ENCODE assay signal across 18 cellular contexts in the genomic region with DNA sequence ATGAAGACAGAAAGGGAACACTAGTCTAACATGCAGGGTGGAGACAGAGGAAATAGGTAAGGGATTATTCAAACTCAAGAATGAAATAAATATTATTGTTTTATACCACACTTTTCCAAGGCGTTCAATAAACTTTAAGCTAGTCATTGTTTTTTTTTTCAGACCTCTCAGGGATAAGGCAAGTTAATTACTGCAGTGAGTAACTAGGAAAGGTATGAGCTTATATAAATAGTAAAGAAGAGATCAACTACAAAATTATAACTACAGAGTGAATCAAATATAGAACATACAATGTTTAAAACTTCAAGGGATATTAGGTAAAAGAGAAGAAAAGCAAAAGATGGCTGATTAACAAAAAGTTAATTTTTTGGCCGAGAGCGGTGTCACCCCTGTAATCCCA. TPM values are rescaled to one million over a fixed set of nuclear protein-coding genes. Genes with fewer than 3 reads are reported as not detected.
DNase-seq lines count a peak whose midpoint lies in the region; ATAC-seq and TF ChIP-seq lines count a peak whose summit lies in the region.
"Had no signal": no experiment of that assay in that cellular context is flagged by ENCODE, and none has a peak within 500 bp of the region (broad histone marks: within the 10 kb centered on the region; RNA-seq: fewer than 3 reads in every experiment).

No MANE protein-coding gene starts in this region.

- no peak for TF ChIP-seq RAD21 in IMR-90 (IDR thresholded peaks at IDR 0.05; ENCODE audit: low read length)

- H3K9me3 Mint-ChIP-seq in CD4-positive, alpha-beta T cell = no peaks in the 10 kb centered on the region
- H3K9me3 Mint-ChIP-seq in activated CD4-positive, alpha-beta memory T cell treated with anti-CD3 and anti-CD28 coated beads, Interleukin-2, amount 10 ng/mL, durations not matched to agents 7 days and 5 days = no peaks in the 10 kb centered on the region
- H3K9me3 Mint-ChIP-seq: CD14-positive monocyte had no signal

- H3K79me2 ChIP-seq in fibroblast of lung (ENCODE audit: control insufficient read depth, insufficient read depth, low read length) = no peaks in the 10 kb centered on the region

- peak overlapping the region; percentile 69; the same call in 1 of the 2 replicates for H2BK120ac ChIP-seq in IMR-90 (ENCODE audit: low read depth, low read length)

- H4K5ac ChIP-seq in IMR-90 (ENCODE audit: low read depth, low read length) = no peak overlapping the region

- H3K56ac ChIP-seq in IMR-90 (ENCODE audit: extremely low read depth, insufficient read depth, low read length) = no peak overlapping the region

- peak overlapping the region; percentile 75 for H2BK5ac ChIP-seq in IMR-90 (ENCODE audit: low read depth, low read length, poor library complexity, severe bottlenecking)

- no peak for DNase-seq in CD4-positive, alpha-beta T cell
- DNase-seq in IMR-90 (peak; percentile 69), fibroblast of lung (ENCODE audit: low read depth in 2 of 2) (peak; percentile 27 to 42), renal cortical epithelial cell (ENCODE audit: low read depth) (peak; percentile 12), SK-N-DZ (ENCODE audit: low spot score) (no peak)
- no peak for DNase-seq in activated CD4-positive, alpha-beta memory T cell treated with anti-CD3 and anti-CD28 coated beads, Interleukin-2, amount 10 ng/mL, durations not matched to agents 7 days and 5 days
- DNase-seq: AML-193, Calu3, DMS53, NCI-H1048, NCI-H1436 treated with DMSO at 0.1 percent for 48 hours, NCI-H2081, NCI-H82 had no signal

- peak overlapping the region; percentile 42 for H2AK9ac ChIP-seq in IMR-90 (replicated peaks; ENCODE audit: low read depth, low read length, poor library complexity)

- TF ChIP-seq POLR2A in IMR-90 (IDR thresholded peaks at IDR 0.05; ENCODE audit: low read depth, low read length) = no peak

- peaks cover 9% of the 10 kb centered on the region for H3K4me1 ChIP-seq in IMR-90 (ENCODE audit: control insufficient read depth, insufficient read depth, low read length)
- no peaks in the 10 kb centered on the region for H3K4me1 ChIP-seq in fibroblast of lung (ENCODE audit: control insufficient read depth, extremely low read depth, insufficient read depth, low read length)

- H2AFZ ChIP-seq in IMR-90 (replicated peaks; ENCODE audit: low read length, poor library complexity) (no peak overlapping the region), fibroblast of lung (ENCODE audit: low read length) (no peak overlapping the region)
- H2AFZ ChIP-seq: PC-9 had no signal

- BruUV-seq in IMR-90 (replicated peaks; lab: Mats Ljungman, UMichigan) = no TSS peak

- no CpG with 5 or more reads among the region's 3 CpGs for WGBS in IMR-90 (ENCODE audit: extremely low coverage in 2 of 2, insufficient read length in 1 of 2), 2 experiments

- H3K4me2 ChIP-seq in IMR-90 (ENCODE audit: low read depth, low read length) (peak overlapping the region; percentile 25; the same call in 1 of the 2 replicates), fibroblast of lung (ENCODE audit: extremely low read depth, insufficient read depth, low read length) (no peak overlapping the region)
- H3K4me2 ChIP-seq: KMS-11, PC-9 had no signal

- no peak overlapping the region for H3K27ac ChIP-seq in CD4-positive, alpha-beta T cell (ENCODE audit: low read depth, low read length)
- H3K27ac ChIP-seq in IMR-90 (ENCODE audit: insufficient read depth, low read length) (peak overlapping the region; percentile 45), fibroblast of lung (ENCODE audit: insufficient read depth, low read length) (no peak overlapping the region)
- H3K27ac ChIP-seq: KMS-11, PC-9, SJSA1 had no signal

- peaks cover 87% of the 10 kb centered on the region for H3K36me3 Mint-ChIP-seq in CD4-positive, alpha-beta T cell (ENCODE audit: low read depth)
- peaks cover 38% of the 10 kb centered on the region for H3K36me3 Mint-ChIP-seq in activated CD4-positive, alpha-beta memory T cell treated with anti-CD3 and anti-CD28 coated beads, Interleukin-2, amount 10 ng/mL, durations not matched to agents 7 days and 5 days (ENCODE audit: low read depth)

- H3K9me3 ChIP-seq in CD4-positive, alpha-beta T cell (ENCODE audit: control insufficient read depth, low read length) = no peaks in the 10 kb centered on the region
- no peaks in the 10 kb centered on the region for H3K9me3 ChIP-seq in IMR-90 (ENCODE audit: control insufficient read depth, insufficient read depth, low read length)
- no peaks in the 10 kb centered on the region for H3K9me3 ChIP-seq in fibroblast of lung (ENCODE audit: control insufficient read depth, insufficient read depth, low read depth, low read length)
- H3K9me3 ChIP-seq: SJSA1 had no signal

- H3K27me3 Mint-ChIP-seq in CD4-positive, alpha-beta T cell = no peaks in the 10 kb centered on the region
- H3K27me3 Mint-ChIP-seq in activated CD4-positive, alpha-beta memory T cell treated with anti-CD3 and anti-CD28 coated beads, Interleukin-2, amount 10 ng/mL, durations not matched to agents 7 days and 5 days = no peaks in the 10 kb centered on the region

- POLR2A ChIA-PET in CD4-positive, alpha-beta T cell (lab: Charles Lee) = interaction anchor here (1.3 kb wide), 1 partner anchor 9 kb away, joined by 4 read pairs; no protein-coding TSS in a partner anchor
- POLR2A ChIA-PET in IMR-90 (lab: Charles Lee; ENCODE audit: unreplicated experiment) = no interaction called here
- POLR2A ChIA-PET in activated CD4-positive, alpha-beta memory T cell treated with anti-CD3 and anti-CD28 coated beads, Interleukin-2, amount 10 ng/mL, durations not matched to agents 7 days and 5 days (lab: Charles Lee) = interaction anchor here (0.9 kb wide), 1 partner anchor 140 kb away, joined by 3 read pairs; the partner anchor contains the start of gene ACAP2

- H4K20me1 ChIP-seq in IMR-90 (ENCODE audit: insufficient read depth, low read length) (peaks cover 6% of the 10 kb centered on the region), fibroblast of lung (ENCODE audit: control insufficient read depth, extremely low read depth, insufficient read depth, low read length) (no peaks in the 10 kb centered on the region)

- H3K36me3 ChIP-seq in IMR-90 (ENCODE audit: control insufficient read depth, insufficient read depth, low read length) (peaks cover 18% of the 10 kb centered on the region), fibroblast of lung (ENCODE audit: control insufficient read depth, insufficient read depth, low read length) (no peaks in the 10 kb centered on the region)

- no peak overlapping the region for H3K4me3 Mint-ChIP-seq in CD4-positive, alpha-beta T cell
- H3K4me3 Mint-ChIP-seq in activated CD4-positive, alpha-beta memory T cell treated with anti-CD3 and anti-CD28 coated beads, Interleukin-2, amount 10 ng/mL, durations not matched to agents 7 days and 5 days = no peak overlapping the region
- H3K4me3 Mint-ChIP-seq: CD14-positive monocyte had no signal

- dilution Hi-C loops in IMR-90 (cut with HindIII; ENCODE audit: low sequenced_read_pairs, unreplicated experiment) = no loop called here

- intact Hi-C loops in CD4-positive, alpha-beta T cell (cut with DNase I, micrococcal nuclease) = no loop called here
- intact Hi-C loops in IMR-90 (cut with micrococcal nuclease) = no loop called here

- H2BK15ac ChIP-seq in IMR-90 (ENCODE audit: low read depth, low read length) = no peak overlapping the region; the same call in 2 of the 3 replicates

- no peak overlapping the region for H3K18ac ChIP-seq in IMR-90 (ENCODE audit: low read depth, low read length)

- no peaks in the 10 kb centered on the region for H3K4me1 Mint-ChIP-seq in CD4-positive, alpha-beta T cell (ENCODE audit: low read depth)
- peaks cover 3% of the 10 kb centered on the region for H3K4me1 Mint-ChIP-seq in activated CD4-positive, alpha-beta memory T cell treated with anti-CD3 and anti-CD28 coated beads, Interleukin-2, amount 10 ng/mL, durations not matched to agents 7 days and 5 days
- H3K4me1 Mint-ChIP-seq: CD14-positive monocyte had no signal

- no peak overlapping the region for H3K9ac ChIP-seq in IMR-90 (ENCODE audit: low read depth, low read length)
- H3K9ac ChIP-seq in fibroblast of lung (ENCODE audit: insufficient read depth, low read length) = no peak overlapping the region
- H3K9ac ChIP-seq: KMS-11 had no signal

- no peak overlapping the region; the same call in 1 of the 2 replicates for H2BK20ac ChIP-seq in IMR-90 (ENCODE audit: low read depth, low read length)

- H3K4me3 ChIP-seq in IMR-90 (ENCODE audit: insufficient read depth, low read depth, low read length) (no peak overlapping the region), fibroblast of lung (replicated peaks in 1 of 4; ENCODE audit: control extremely low read depth in 1 of 4, insufficient read depth in 1 of 4, low read depth in 3 of 4, low read length in 4 of 4) (no peak overlapping the region)
- H3K4me3 ChIP-seq: PC-9, SJSA1 had no signal

- H3K23ac ChIP-seq in IMR-90 (ENCODE audit: low read depth, low read length) = 0 out of 2 replicates have a peak overlapping the region, but pooled peaks have one; percentile 53

- in situ Hi-C loops in IMR-90 (cut with MboI; ENCODE audit: low sequenced_read_pairs) = no loop called here

- 0 out of 2 replicates have a peak overlapping the region, but pooled peaks have one; percentile 35 for H2AK5ac ChIP-seq in IMR-90 (ENCODE audit: low read depth, low read length)

- H3K9me1 ChIP-seq in IMR-90 (ENCODE audit: insufficient read depth, low read length) = peaks cover 16% of the 10 kb centered on the region

- H4K8ac ChIP-seq in IMR-90 (ENCODE audit: low read depth in 2 of 2, low read length in 2 of 2) = no peak overlapping the region

- H3K79me1 ChIP-seq in IMR-90 (ENCODE audit: low read depth in 1 of 2, low read length in 2 of 2) = peaks cover 0 to 18% of the 10 kb centered on the region in 2 experiments; a peak in 2 of 4 replicates

- ATAC-seq in CD4-positive, alpha-beta T cell (ENCODE audit: poor library complexity) = no peak
- ATAC-seq in IMR-90 (ENCODE audit: low read depth) (peak; percentile 87), HG02571 (IDR thresholded peaks at IDR 0.05; ENCODE audit: unreplicated experiment) (no peak)

- TF ChIP-seq CTCF in CD4-positive, alpha-beta T cell (IDR thresholded peaks at IDR 0.05) = no peak
- TF ChIP-seq CTCF in IMR-90 (conservative IDR thresholded peaks at IDR 0.05; ENCODE audit: low read depth, low read length) (no peak), fibroblast of lung (conservative IDR thresholded peaks at IDR 0.05 in 1 of 2, IDR thresholded peaks at IDR 0.05 in 1 of 2; ENCODE audit: low read depth in 1 of 2, low read length in 2 of 2) (no peak)

- H3K4ac ChIP-seq in IMR-90 (ENCODE audit: low read depth, low read length) = peak overlapping the region; percentile 69; the same call in 1 of the 2 replicates

- peak overlapping the region; percentile 45 for H4K91ac ChIP-seq in IMR-90 (ENCODE audit: insufficient read depth, low read depth, low read length)

- CTCF ChIA-PET in CD4-positive, alpha-beta T cell (lab: Charles Lee) = interaction anchor here (0.7 kb wide), 1 partner anchor 32 kb away, joined by 3 read pairs; the partner anchor contains the start of gene XXYLT1
- CTCF ChIA-PET in IMR-90 (lab: Yijun Ruan, JAX) = interaction anchor here (0.6 to 1.2 kb wide), 7 partner anchors 9 to 630 kb away, joined by 3 to 6 read pairs (median 3); partner anchors contain the start of genes LSG1 and XXYLT1
- CTCF ChIA-PET in activated CD4-positive, alpha-beta memory T cell treated with anti-CD3 and anti-CD28 coated beads, Interleukin-2, amount 10 ng/mL, durations not matched to agents 7 days and 5 days (lab: Charles Lee) = interaction anchor here (1.0 to 2.6 kb wide), 2 partner anchors 31 to 620 kb away, joined by 3 to 8 read pairs; partner anchors contain the start of gene XXYLT1

- H3K27me3 ChIP-seq in CD4-positive, alpha-beta T cell (ENCODE audit: control insufficient read depth, insufficient read depth, low read length) = no peaks in the 10 kb centered on the region
- no peaks in the 10 kb centered on the region for H3K27me3 ChIP-seq in IMR-90 (ENCODE audit: control insufficient read depth, insufficient read depth, low read length)
- no peaks in the 10 kb centered on the region for H3K27me3 ChIP-seq in fibroblast of lung (ENCODE audit: control insufficient read depth, insufficient read depth, low read length)
- H3K27me3 ChIP-seq: SJSA1 had no signal

- H3K27ac Mint-ChIP-seq in CD4-positive, alpha-beta T cell = peak overlapping the region; percentile 22
- H3K27ac Mint-ChIP-seq in activated CD4-positive, alpha-beta memory T cell treated with anti-CD3 and anti-CD28 coated beads, Interleukin-2, amount 10 ng/mL, durations not matched to agents 7 days and 5 days = no peak overlapping the region

- H3K14ac ChIP-seq in IMR-90 (replicated peaks; ENCODE audit: low read depth, low read length) = no peak overlapping the region

RNA-seq across cellular contexts. Expression of gene XXYLT1, which starts 31.5 kb away (rescaled TPM):
- 1 to 10 TPM; 3.1 to 3.7 TPM for total RNA-seq in CD4-positive, alpha-beta T cell
- total RNA-seq in IMR-90 (2012; rRNA removed) (13.1 and 14.7 TPM in 2 replicates), fibroblast of lung (8.2 and 12.4 TPM in 2 replicates), renal cortical epithelial cell (13.9 and 18.4 TPM in 2 replicates)
- polyA plus RNA-seq in IMR-90 (2012; rRNA removed) (18.1 and 18.6 TPM in 2 replicates), fibroblast of lung (15.9 and 18.5 TPM in 2 replicates)
- polyA plus RNA-seq in IMR-90 (2012; cell fraction: cytosol; rRNA removed) = 11.0 and 16.4 TPM in 2 replicates
- 18.8 and 22.3 TPM in 2 replicates for polyA plus RNA-seq in IMR-90 (2012; cell fraction: nucleus; rRNA removed; ENCODE audit: low replicate concordance)
- 13.9 and 15.2 TPM in 2 replicates for polyA plus RNA-seq in fibroblast of lung (2012)
- polyA minus RNA-seq in fibroblast of lung (ENCODE audit: low replicate concordance) = 9.6 and 12.1 TPM in 2 replicates
- 34.7 and 43.7 TPM in 2 replicates for polyA plus RNA-seq in SK-N-DZ (2014; cell fraction: cytosol; rRNA removed)
- 14.4 and 21.9 TPM in 2 replicates for polyA plus RNA-seq in SK-N-DZ (2014; cell fraction: nucleus; rRNA removed)
- total RNA-seq in activated CD4-positive, alpha-beta memory T cell treated with anti-CD3 and anti-CD28 coated beads, Interleukin-2, amount 10 ng/mL, durations not matched to agents 7 days and 5 days = 1 to 10 TPM; 5.0 to 5.6 TPM

Comparison
In these comparisons a context has a peak if more than half of its experiments do, and no peak if none do; other contexts are left out.
1. DNase-seq: peak in IMR-90 (single experiment), fibroblast of lung (2 of 2) and renal cortical epithelial cell (single experiment); none in CD4-positive, alpha-beta T cell (0 of 10), SK-N-DZ (single experiment) and activated CD4-positive, alpha-beta memory T cell treated with anti-CD3 and anti-CD28 coated beads, Interleukin-2, amount 10 ng/mL, durations not matched to agents 7 days and 5 days (single experiment).